In the genomic region with DNA sequence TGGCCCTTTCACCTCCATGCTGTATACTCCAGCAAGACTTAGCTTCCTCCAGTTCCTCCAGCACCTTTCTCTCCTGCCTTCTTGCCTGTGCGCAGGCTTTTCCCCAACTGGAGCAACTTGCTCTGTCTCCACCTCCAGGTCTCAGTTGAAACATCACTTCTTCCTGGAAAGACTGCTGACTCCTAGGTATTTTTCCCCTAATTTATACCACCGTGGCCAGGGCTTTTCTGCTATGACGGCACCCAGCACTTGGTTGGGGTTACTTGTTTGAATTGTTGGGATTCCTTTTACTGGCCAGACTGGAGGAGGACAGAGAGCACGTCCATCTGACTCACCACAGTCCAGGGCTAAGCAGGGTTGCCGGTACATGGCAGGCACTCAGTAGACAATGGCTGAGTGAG, we compare ENCODE assay signal across 14 cellular contexts.
A peak's percentile ranks its signal among the peaks of the same experiment; 100 is the strongest.
DNase-seq lines count a peak whose midpoint lies in the region; ATAC-seq and TF ChIP-seq lines count a peak whose summit lies in the region.
"Had no signal": no experiment of that assay in that cellular context is flagged by ENCODE, and none has a peak within 500 bp of the region (broad histone marks: within the 10 kb centered on the region; RNA-seq: fewer than 3 reads in every experiment).

No MANE protein-coding gene starts in this region.

- peak; percentile 88 for ATAC-seq in SK-N-SH treated with all-trans-retinoic acid at 6 μM for 48 hours
- ATAC-seq: naive thymus-derived CD8-positive, alpha-beta T cell; stimulated activated naive B cell treated with anti-CD40 and anti-IgM and Interleukin-4, amounts not matched to agents 10 μg/mL and 1 μg/mL and 100 μg/mL, for 72 hours had no signal

- DNase-seq in DMS79 treated with DMSO at 0.1 percent for 48 hours (lab: John Stamatoyannopoulos, UW) = peak; percentile 52
- DNase-seq in DMS79 (lab: John Stamatoyannopoulos, UW) = no peak
- DNase-seq in iPS-NIHi11 (ENCODE audit: low spot score) = peak; percentile 39
- peak; percentile 37 for DNase-seq in stromal cell of bone marrow (ENCODE audit: low read depth)
- DNase-seq in UCSD-AML1 (lab: John Stamatoyannopoulos, UW; ENCODE audit: unreplicated experiment) = no peak
- DNase-seq in activated CD4-positive, alpha-beta T cell treated with anti-CD3 and anti-CD28 coated beads for 48 hours = no peak
- DNase-seq in mesenteric fat pad (ENCODE audit: low spot score) = no peak
- DNase-seq: activated CD4-positive, CD25-positive, alpha-beta regulatory T cell treated with anti-CD3 and anti-CD28 coated beads, Interleukin-2, amount 50 U/mL, for 72 hours; activated naive CD4-positive, alpha-beta T cell; effector memory CD4-positive, alpha-beta T cell; naive thymus-derived CD8-positive, alpha-beta T cell; NCI-H187; stimulated activated naive B cell treated with anti-CD40 and anti-IgM and Interleukin-4, amounts not matched to agents 10 μg/mL and 1 μg/mL and 100 μg/mL, for 72 hours had no signal

TF ChIP-seq in SK-N-SH treated with all-trans-retinoic acid at 6 μM for 48 hours, 23 proteins besides CTCF, POLR2A, EP300 and RAD21:
- TF ChIP-seq ISL1 (CRISPR knock-in tag; IDR thresholded peaks at IDR 0.05) = 0 out of 2 replicates have a peak, but pooled peaks have one; percentile 11
- no peak for TF ChIP-seq PPARA (CRISPR knock-in tag; IDR thresholded peaks at IDR 0.05; ENCODE audit: borderline replicate concordance)
- TF ChIP-seq GLIS3 (CRISPR knock-in tag; IDR thresholded peaks at IDR 0.05) = no peak
- no peak for TF ChIP-seq ZC3H10 (CRISPR knock-in tag; IDR thresholded peaks at IDR 0.05)

Comparison
In these comparisons a context has a peak if more than half of its experiments do, and no peak if none do; other contexts are left out.
1. DNase-seq: peak in DMS79 treated with DMSO at 0.1 percent for 48 hours (single experiment), iPS-NIHi11 (single experiment) and stromal cell of bone marrow (single experiment); none in DMS79 (single experiment), UCSD-AML1 (single experiment), activated CD4-positive, alpha-beta T cell treated with anti-CD3 and anti-CD28 coated beads for 48 hours (single experiment) and mesenteric fat pad (single experiment).